ENCODE assay signal across 14 cellular contexts in the genomic region with DNA sequence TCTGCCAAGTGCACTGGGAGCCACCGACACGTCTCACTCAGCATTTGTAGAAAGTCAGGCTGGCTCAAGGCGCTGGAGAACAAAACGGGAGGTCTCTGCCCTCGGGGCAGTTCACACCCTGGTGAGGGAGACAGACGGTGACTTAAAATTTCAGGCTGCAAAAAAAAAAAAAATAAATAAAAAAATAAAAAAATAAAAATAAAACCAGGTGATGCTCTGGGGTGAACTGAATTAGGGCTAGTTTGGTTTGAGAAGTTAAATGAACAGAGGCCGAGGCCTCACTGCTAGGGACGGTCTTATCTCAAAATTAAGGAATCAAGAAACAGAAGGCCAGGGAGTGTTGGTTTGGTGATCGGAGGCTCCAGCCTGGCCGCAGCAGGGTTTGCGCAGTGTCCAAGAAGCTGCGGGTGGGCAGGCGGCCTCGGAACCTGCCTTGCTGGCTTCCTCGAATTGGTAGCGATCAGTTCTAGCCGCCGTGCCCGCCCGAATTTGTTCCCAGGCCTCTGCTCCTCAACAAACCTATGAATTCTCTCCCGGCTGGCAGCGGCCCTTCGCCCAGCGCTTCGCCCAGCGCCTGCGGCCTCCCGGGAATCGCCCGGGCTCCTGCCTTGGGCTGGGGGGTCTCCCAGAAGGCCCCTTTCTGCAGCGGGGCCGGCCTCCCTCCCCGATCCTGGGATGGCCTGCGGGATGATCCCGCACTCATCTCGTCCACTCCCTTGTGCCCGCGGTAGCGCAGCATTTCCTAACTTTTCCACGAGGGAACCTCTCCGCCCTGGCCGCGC. TPM values are rescaled to one million over a fixed set of nuclear protein-coding genes. Genes with fewer than 3 reads are reported as not detected.
A peak's percentile ranks its signal among the peaks of the same experiment; 100 is the strongest.
DNase-seq lines count a peak whose midpoint lies in the region; ATAC-seq and TF ChIP-seq lines count a peak whose summit lies in the region.
"Had no signal": no experiment of that assay in that cellular context is flagged by ENCODE, and none has a peak within 500 bp of the region (broad histone marks: within the 10 kb centered on the region; RNA-seq: fewer than 3 reads in every experiment).

No MANE protein-coding gene starts in this region.

- no peak overlapping the region for H3K27ac Mint-ChIP-seq in activated T-helper 17 cell treated with anti-CD3 and anti-CD28 coated beads, Interleukin-2, amount 50 U/mL, for 72 hours
- H3K27ac Mint-ChIP-seq in mesothelial cell of epicardium (no peak overlapping the region), type B pancreatic cell (peak overlapping the region; percentile 21)
- H3K27ac Mint-ChIP-seq: CD14-positive monocyte had no signal

- TF ChIP-seq CTCF in heart left ventricle (IDR thresholded peaks at IDR 0.05), result no peak
- no peak for TF ChIP-seq CTCF in mesothelial cell of epicardium (IDR thresholded peaks at IDR 0.05; ENCODE audit: unreplicated experiment)
- no peak for TF ChIP-seq CTCF in type B pancreatic cell (conservative IDR thresholded peaks at IDR 0.05)
- no peak for TF ChIP-seq CTCF in transverse colon (IDR thresholded peaks at IDR 0.05)

- H3K9me3 Mint-ChIP-seq in activated T-helper 17 cell treated with anti-CD3 and anti-CD28 coated beads, Interleukin-2, amount 50 U/mL, for 72 hours, result no peaks in the 10 kb centered on the region
- H3K9me3 Mint-ChIP-seq in mesothelial cell of epicardium (no peaks in the 10 kb centered on the region), type B pancreatic cell (no peaks in the 10 kb centered on the region)

- intact Hi-C loops in heart left ventricle (cut with DNase I) (loop anchor here in 7 of 10 donors (2.0 to 10.0 kb wide), 5 partner anchors 44 to 69 kb away; no protein-coding TSS in a partner anchor), Right ventricle myocardium superior (cut with DNase I) (loop anchor here (10.0 kb wide), 1 partner anchor 69 kb away; no protein-coding TSS in a partner anchor), transverse colon (cut with DNase I; ENCODE audit: low total_unique reads) (no loop called here)

- peaks cover 14% of the 10 kb centered on the region for H3K4me1 Mint-ChIP-seq in activated T-helper 17 cell treated with anti-CD3 and anti-CD28 coated beads, Interleukin-2, amount 50 U/mL, for 72 hours
- H3K4me1 Mint-ChIP-seq in mesothelial cell of epicardium (peaks cover 34% of the 10 kb centered on the region), type B pancreatic cell (ENCODE audit: unreplicated experiment) (peaks cover 45% of the 10 kb centered on the region)

- no peak for DNase-seq in heart left ventricle
- DNase-seq in Right ventricle myocardium superior, result no peak
- DNase-seq in mesothelial cell of epicardium (ENCODE audit: low spot score in 2 of 2, unreplicated experiment in 2 of 2), result peak in 1 of 2 experiments; percentile 37
- no peak for DNase-seq in type B pancreatic cell (ENCODE audit: extremely low spot score, unreplicated experiment)
- DNase-seq in transverse colon, result no peak
- no peak for DNase-seq in HuH-7 (ENCODE audit: low spot score)
- DNase-seq in NCI-H524 (lab: John Stamatoyannopoulos, UW), result no peak
- DNase-seq: effector CD4-positive, alpha-beta T cell; lower lobe of right lung; NCI-H1105 had no signal

- H3K27me3 ChIP-seq in heart left ventricle (peaks cover 16 to 100% (median 74%) of the 10 kb centered on the region in 9 donors), transverse colon (peaks cover 100% of the 10 kb centered on the region)

- no peaks in the 10 kb centered on the region for H3K36me3 Mint-ChIP-seq in activated T-helper 17 cell treated with anti-CD3 and anti-CD28 coated beads, Interleukin-2, amount 50 U/mL, for 72 hours (ENCODE audit: low read depth)
- H3K36me3 Mint-ChIP-seq in mesothelial cell of epicardium (no peaks in the 10 kb centered on the region), type B pancreatic cell (peaks cover 3% of the 10 kb centered on the region)

- H3K9me3 ChIP-seq in heart left ventricle, result no peaks in the 10 kb centered on the region
- H3K9me3 ChIP-seq in transverse colon, result no peaks in the 10 kb centered on the region
- H3K9me3 ChIP-seq: lower lobe of right lung had no signal

- TF ChIP-seq POLR2A in heart left ventricle (IDR thresholded peaks at IDR 0.05), result no peak
- no peak for TF ChIP-seq POLR2A in transverse colon (IDR thresholded peaks at IDR 0.05)

- TF ChIP-seq EP300 in transverse colon (IDR thresholded peaks at IDR 0.05; ENCODE audit: low read depth), result no peak

- peak overlapping the region; percentile 47 to 93 (median 63) for H3K4me3 ChIP-seq in heart left ventricle
- peak overlapping the region in 1 of 4 donors; percentile 26 for H3K4me3 ChIP-seq in transverse colon

- H3K27ac ChIP-seq in heart left ventricle (peak overlapping the region; percentile 71 to 95 (median 89)), transverse colon (no peak overlapping the region)
- H3K27ac ChIP-seq: lower lobe of right lung had no signal

- H3K27me3 Mint-ChIP-seq in activated T-helper 17 cell treated with anti-CD3 and anti-CD28 coated beads, Interleukin-2, amount 50 U/mL, for 72 hours, result peaks cover 71% of the 10 kb centered on the region
- peaks cover 99% of the 10 kb centered on the region for H3K27me3 Mint-ChIP-seq in mesothelial cell of epicardium (ENCODE audit: low read depth)
- peaks cover 98% of the 10 kb centered on the region for H3K27me3 Mint-ChIP-seq in type B pancreatic cell

- ATAC-seq in heart left ventricle, result no peak
- ATAC-seq in Right ventricle myocardium superior (ENCODE audit: poor library complexity), result no peak
- ATAC-seq in activated T-helper 17 cell treated with anti-CD3 and anti-CD28 coated beads, Interleukin-2, amount 50 U/mL, for 72 hours (replicated peaks), result no peak

- H3K4me1 ChIP-seq in heart left ventricle (peaks cover 0 to 61% (median 28%) of the 10 kb centered on the region in 12 donors), transverse colon (peaks cover 10 to 46% (median 20%) of the 10 kb centered on the region in 4 donors)

- H3K36me3 ChIP-seq in heart left ventricle, result peaks cover 0 to 11% (median 0%) of the 10 kb centered on the region in 9 donors
- H3K36me3 ChIP-seq in transverse colon, result no peaks in the 10 kb centered on the region
- H3K36me3 ChIP-seq: lower lobe of right lung had no signal

- in situ Hi-C loops in transverse colon (cut with MboI; ENCODE audit: low pct_ligation_motif_present in 1 of 4, low pct_unique_long_range_greater_than_20kb in 1 of 4, low sequenced_read_pairs in 3 of 4), result no loop called here

- WGBS in heart left ventricle, 4 donors, result 8 to 20% (median 16%) methylated on average over 41 to 43 of the region's 43 CpGs
- 28 to 49% methylated on average over 5 to 43 of the region's 43 CpGs for WGBS in transverse colon (ENCODE audit: low coverage in 1 of 2), 2 donors

- peak overlapping the region; percentile 21 for H3K4me3 Mint-ChIP-seq in activated T-helper 17 cell treated with anti-CD3 and anti-CD28 coated beads, Interleukin-2, amount 50 U/mL, for 72 hours
- H3K4me3 Mint-ChIP-seq in mesothelial cell of epicardium, result peak overlapping the region; percentile 54
- H3K4me3 Mint-ChIP-seq in type B pancreatic cell, result peak overlapping the region; percentile 83

RNA-seq across cellular contexts. Expression of a gene that starts 1.5 kb away (rescaled TPM):
- total RNA-seq in heart left ventricle (100 to 1,000 TPM; 132 to 451 (median 247) TPM), Right ventricle myocardium superior (260 TPM), mesothelial cell of epicardium (0.27 to 0.76 TPM (median 0.27 TPM) in 3 replicates), type B pancreatic cell (ENCODE audit: low replicate concordance) (1.00 and 3.2 TPM in 2 replicates), transverse colon (not detected)
- 100 to 1,000 TPM; 153 to 356 TPM for polyA plus RNA-seq in heart left ventricle
- total RNA-seq in activated T-helper 17 cell treated with anti-CD3 and anti-CD28 coated beads, Interleukin-2, amount 50 U/mL, for 72 hours, result not detected
- total RNA-seq: lower lobe of right lung, SK-MEL-5, ureter had no signal
- polyA plus RNA-seq: CD14-positive monocyte had no signal

Comparison
In these comparisons a context has a peak if more than half of its experiments do, and no peak if none do; other contexts are left out.
1. H3K27ac ChIP-seq: peak in heart left ventricle (12 of 12); none in transverse colon (0 of 4).
2. H3K4me3 Mint-ChIP-seq: peak in every context shown above with its lines; median percentile 83 in type B pancreatic cell; 54 in mesothelial cell of epicardium; 21 in activated T-helper 17 cell treated with anti-CD3 and anti-CD28 coated beads, Interleukin-2, amount 50 U/mL, for 72 hours.
3. RNA of a gene that starts 1.5 kb away (total RNA-seq): 260 TPM in Right ventricle myocardium superior (single experiment) and 132 to 451 TPM in heart left ventricle; 1.00 to 3.2 TPM in type B pancreatic cell, 0.27 to 0.76 TPM in mesothelial cell of epicardium, not detected in activated T-helper 17 cell treated with anti-CD3 and anti-CD28 coated beads, Interleukin-2, amount 50 U/mL, for 72 hours and not detected in transverse colon; every median in the first group is over 10 times any median in the second.